Comparison of ENCODE assay signal across 16 cellular contexts in the genomic region with DNA sequence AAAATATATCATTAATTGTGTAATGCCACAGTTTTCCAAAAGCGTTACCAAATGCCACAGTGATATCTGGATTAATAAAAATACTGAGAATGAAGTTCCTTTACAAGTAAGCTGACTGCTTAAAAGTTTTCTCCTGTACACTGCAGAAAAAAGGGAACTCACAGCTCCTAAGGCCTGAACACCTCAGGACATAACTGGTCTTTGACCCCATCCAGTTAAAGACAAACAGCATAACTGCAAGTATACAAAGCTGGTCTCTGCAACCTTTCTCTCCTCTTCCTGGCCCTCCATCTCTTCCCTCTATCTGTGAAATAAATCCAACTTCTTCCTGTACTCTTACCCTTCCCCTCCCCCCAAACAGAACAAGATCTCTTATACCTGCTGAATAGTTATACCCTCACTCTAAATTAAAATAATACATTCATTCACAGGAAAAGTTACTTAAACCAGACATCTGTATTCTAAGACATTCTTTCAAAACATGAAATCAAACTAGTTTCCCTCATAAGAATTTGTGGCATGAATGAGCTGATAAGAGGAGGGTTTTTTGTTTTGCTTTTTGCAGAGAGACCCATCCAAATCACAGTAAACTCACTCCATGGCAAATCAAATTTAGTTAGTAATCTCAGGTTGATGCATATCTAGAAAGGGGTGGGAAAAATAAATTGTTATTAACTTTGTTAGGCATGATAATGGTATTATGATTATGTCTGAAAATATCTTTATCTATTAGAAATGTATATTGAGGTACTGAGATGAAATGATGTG. TPM values are rescaled to one million over a fixed set of nuclear protein-coding genes. Genes with fewer than 3 reads are reported as not detected.
A peak's percentile ranks its signal among the peaks of the same experiment; 100 is the strongest.
DNase-seq lines count a peak whose midpoint lies in the region; ATAC-seq, FAIRE-seq and TF ChIP-seq lines count a peak whose summit lies in the region.
"Had no signal": no experiment of that assay in that cellular context is flagged by ENCODE, and none has a peak within 500 bp of the region (broad histone marks: within the 10 kb centered on the region; RNA-seq: fewer than 3 reads in every experiment).

No MANE protein-coding gene starts in this region.

- no peaks in the 10 kb centered on the region for H4K20me1 ChIP-seq in MM.1S (ENCODE audit: insufficient read depth, low read length)

- H3K4me1 Mint-ChIP-seq in activated CD4-positive, alpha-beta T cell treated with anti-CD3 and anti-CD28 coated beads for 36 hours = peaks cover 53% of the 10 kb centered on the region
- H3K4me1 Mint-ChIP-seq in stimulated activated effector memory CD8-positive, alpha-beta T cell treated with anti-CD3 and anti-CD28 coated beads, Interleukin-12 subunit alpha, Interleukin-12 subunit beta, amount 100 ng/mL, for 72 hours = peaks cover 53% of the 10 kb centered on the region

- no peaks in the 10 kb centered on the region for H3K9me3 Mint-ChIP-seq in activated CD4-positive, alpha-beta T cell treated with anti-CD3 and anti-CD28 coated beads for 36 hours (ENCODE audit: low read depth)
- H3K9me3 Mint-ChIP-seq in stimulated activated effector memory CD8-positive, alpha-beta T cell treated with anti-CD3 and anti-CD28 coated beads, Interleukin-12 subunit alpha, Interleukin-12 subunit beta, amount 100 ng/mL, for 72 hours = no peaks in the 10 kb centered on the region

- H3K9ac ChIP-seq in MM.1S (ENCODE audit: low read length) (peak overlapping the region; percentile 64; the same call in 1 of the 2 replicates), kidney (ENCODE audit: low read length in 2 of 2) (no peak overlapping the region)

- intact Hi-C loops in activated CD4-positive, alpha-beta T cell treated with anti-CD3 and anti-CD28 coated beads for 36 hours (cut with DNase I, micrococcal nuclease) = no loop called here
- intact Hi-C loops in dorsolateral prefrontal cortex (cut with DNase I) (no loop called here), kidney (cut with DNase I) (no loop called here)

- POLR2A ChIA-PET in activated CD4-positive, alpha-beta T cell treated with anti-CD3 and anti-CD28 coated beads for 36 hours (lab: Charles Lee) = no interaction called here

- CTCF ChIA-PET in activated CD4-positive, alpha-beta T cell treated with anti-CD3 and anti-CD28 coated beads for 36 hours (lab: Charles Lee) = interaction anchor here (0.9 to 10.7 kb wide), 9 partner anchors 9 to 126 kb away, joined by 3 to 156 read pairs (median 3); no protein-coding TSS in a partner anchor

- H3K4me3 ChIP-seq in MM.1S (ENCODE audit: low read length) (no peak overlapping the region), dorsolateral prefrontal cortex (peak overlapping the region in 6 of 59 donors; percentile 11 to 91 (median 49)), kidney (ENCODE audit: low read length in 2 of 2) (no peak overlapping the region)
- H3K4me3 ChIP-seq: cardiac muscle cell, left lung had no signal

- H3K27me3 Mint-ChIP-seq in activated CD4-positive, alpha-beta T cell treated with anti-CD3 and anti-CD28 coated beads for 36 hours = no peaks in the 10 kb centered on the region

- no peaks in the 10 kb centered on the region for H3K9me2 ChIP-seq in MM.1S (replicated peaks; ENCODE audit: insufficient read depth, low read length)

- no peak overlapping the region for H2AFZ ChIP-seq in MM.1S (ENCODE audit: low read length)

- H3K27ac ChIP-seq in MM.1S (ENCODE audit: low read length) (peak overlapping the region; percentile 98; the same call in 1 of the 2 replicates), dorsolateral prefrontal cortex (peak overlapping the region in 51 of 59 donors; percentile 3 to 99 (median 76)), kidney (ENCODE audit: low read depth in 2 of 2, low read length in 2 of 2) (no peak overlapping the region)
- H3K27ac ChIP-seq: cardiac muscle cell, epithelial cell of prostate, left lung had no signal

- peak overlapping the region; percentile 90 for H3K4me2 ChIP-seq in MM.1S (ENCODE audit: low read depth, low read length)

- peaks cover 6% of the 10 kb centered on the region for H3K36me3 Mint-ChIP-seq in activated CD4-positive, alpha-beta T cell treated with anti-CD3 and anti-CD28 coated beads for 36 hours (ENCODE audit: low read depth)
- H3K36me3 Mint-ChIP-seq in stimulated activated effector memory CD8-positive, alpha-beta T cell treated with anti-CD3 and anti-CD28 coated beads, Interleukin-12 subunit alpha, Interleukin-12 subunit beta, amount 100 ng/mL, for 72 hours = peaks cover 9% of the 10 kb centered on the region

- no peak for FAIRE-seq in kidney (lab: Jason Lieb, UNC)
- FAIRE-seq: A204.1 had no signal

- no peaks in the 10 kb centered on the region for H3K36me3 ChIP-seq in MM.1S (replicated peaks; ENCODE audit: insufficient read depth, low read length)
- H3K36me3 ChIP-seq in kidney (ENCODE audit: control insufficient read depth in 1 of 2, insufficient read depth in 2 of 2, low read length in 2 of 2) = no peaks in the 10 kb centered on the region
- H3K36me3 ChIP-seq: cardiac muscle cell, left lung had no signal

- no peak overlapping the region for H3K4me3 Mint-ChIP-seq in activated CD4-positive, alpha-beta T cell treated with anti-CD3 and anti-CD28 coated beads for 36 hours
- H3K4me3 Mint-ChIP-seq in stimulated activated effector memory CD8-positive, alpha-beta T cell treated with anti-CD3 and anti-CD28 coated beads, Interleukin-12 subunit alpha, Interleukin-12 subunit beta, amount 100 ng/mL, for 72 hours = peak overlapping the region; percentile 45

- H3K27me3 ChIP-seq in MM.1S (replicated peaks; ENCODE audit: insufficient read depth, low read length) (no peaks in the 10 kb centered on the region), dorsolateral prefrontal cortex (no peaks in the 10 kb centered on the region)
- H3K27me3 ChIP-seq: cardiac muscle cell had no signal

- peaks cover 67% of the 10 kb centered on the region for H3K79me2 ChIP-seq in MM.1S (ENCODE audit: low read length)

- H3K9me3 ChIP-seq in MM.1S (replicated peaks; ENCODE audit: insufficient read depth, low read length) (no peaks in the 10 kb centered on the region), kidney (ENCODE audit: control insufficient read depth in 1 of 2, low read length in 2 of 2) (no peaks in the 10 kb centered on the region)
- H3K9me3 ChIP-seq: left lung had no signal

- TF ChIP-seq CTCF in MM.1S (IDR thresholded peaks at IDR 0.05; ENCODE audit: low read length) (no peak), dorsolateral prefrontal cortex (IDR thresholded peaks at IDR 0.05 in 54 of 56, conservative IDR thresholded peaks at IDR 0.05 in 2 of 56; ENCODE audit: low read depth in 1 of 56, partially characterized antibody in 56 of 56) (no peak), kidney (IDR thresholded peaks at IDR 0.05; ENCODE audit: borderline replicate concordance, extremely low read depth, insufficient read depth) (no peak)

- no peak for DNase-seq in activated CD4-positive, alpha-beta T cell treated with anti-CD3 and anti-CD28 coated beads for 36 hours
- no peak for DNase-seq in activated CD4-positive, alpha-beta T cell treated with anti-CD3 and anti-CD28 coated beads, Interleukin-2, amount 50 U/mL, for 4 hours
- DNase-seq in MM.1S (no peak), dorsolateral prefrontal cortex (no peak), kidney (no peak), NCI-H446 (lab: John Stamatoyannopoulos, UW) (no peak)
- DNase-seq in stimulated activated effector memory CD8-positive, alpha-beta T cell treated with anti-CD3 and anti-CD28 coated beads, Interleukin-12 subunit alpha, Interleukin-12 subunit beta, amount 100 ng/mL, for 72 hours (ENCODE audit: low spot score in 2 of 2) = no peak
- DNase-seq: activated effector memory CD4-positive, alpha-beta T cell treated with anti-CD3 and anti-CD28 coated beads, Interleukin-2, amount 50 U/mL, for 16 hours; left lung; NCI-H1105; NCI-H226 had no signal

- no peak for ATAC-seq in activated CD4-positive, alpha-beta T cell treated with anti-CD3 and anti-CD28 coated beads for 36 hours
- ATAC-seq in stimulated activated effector memory CD8-positive, alpha-beta T cell treated with anti-CD3 and anti-CD28 coated beads, Interleukin-12 subunit alpha, Interleukin-12 subunit beta, amount 100 ng/mL, for 72 hours = no peak
- ATAC-seq in esophagus mucosa = no peak
- ATAC-seq: activated CD4-positive, CD25-positive, alpha-beta regulatory T cell treated with anti-CD3 and anti-CD28 coated beads, Interleukin-2, amount 50 U/mL, for 24 hours; left lung had no signal

- peak overlapping the region; percentile 45 for H3K27ac Mint-ChIP-seq in activated CD4-positive, alpha-beta T cell treated with anti-CD3 and anti-CD28 coated beads for 36 hours
- H3K27ac Mint-ChIP-seq in stimulated activated effector memory CD8-positive, alpha-beta T cell treated with anti-CD3 and anti-CD28 coated beads, Interleukin-12 subunit alpha, Interleukin-12 subunit beta, amount 100 ng/mL, for 72 hours = peak overlapping the region; percentile 15

- H3K4me1 ChIP-seq in MM.1S (ENCODE audit: low read length) = peaks cover 41% of the 10 kb centered on the region
- H3K4me1 ChIP-seq in kidney (ENCODE audit: control insufficient read depth in 1 of 2, insufficient read depth in 1 of 2, low read depth in 1 of 2, low read length in 2 of 2) = peaks cover 10% of the 10 kb centered on the region in 2 donors

- H3F3A ChIP-seq in MM.1S (ENCODE audit: insufficient read depth, low read length) = peaks cover 43% of the 10 kb centered on the region

RNA-seq across cellular contexts. Expression of gene DIPK1A, which starts 2.9 kb away (rescaled TPM):
- total RNA-seq in activated CD4-positive, alpha-beta T cell treated with anti-CD3 and anti-CD28 coated beads for 36 hours = 1 to 10 TPM; 6.1 to 6.5 TPM
- total RNA-seq in dorsolateral prefrontal cortex (10 to 100 TPM; 19.2 to 62.8 (median 43.8) TPM), esophagus mucosa (2.8 TPM), kidney (4.0 TPM)
- polyA plus RNA-seq in kidney (ENCODE audit: insufficient read depth, low read depth, low replicate concordance) = 6.1 TPM

Comparison
In these comparisons a context has a peak if more than half of its experiments do, and no peak if none do; other contexts are left out.
1. H3K27ac ChIP-seq: peak in MM.1S (single experiment) and dorsolateral prefrontal cortex (51 of 59); none in kidney (0 of 2).